In genomic region chr15:32979710-32980109, GRCh38 we compare ENCODE assay signal across 15 cellular contexts.
DNase-seq lines count a peak whose midpoint lies in the region; ATAC-seq and TF ChIP-seq lines count a peak whose summit lies in the region.
"Had no signal": no experiment of that assay in that cellular context is flagged by ENCODE, and none has a peak within 500 bp of the region (broad histone marks: within the 10 kb centered on the region; RNA-seq: fewer than 3 reads in every experiment).

No MANE protein-coding gene starts in this region.

- no peak overlapping the region for H2AFZ ChIP-seq in neural progenitor cell (replicated peaks)
- H2AFZ ChIP-seq: GM23338 had no signal

- H3F3A ChIP-seq in neural progenitor cell (ENCODE audit: low read depth) = peaks cover 11% of the 10 kb centered on the region

- H3K4me3 ChIP-seq in epithelial cell of esophagus (ENCODE audit: low read length) = no peak overlapping the region
- no peak overlapping the region for H3K4me3 ChIP-seq in neural progenitor cell
- H3K4me3 ChIP-seq: GM23338, spleen, thoracic aorta had no signal

- H3K9me3 Mint-ChIP-seq in neural progenitor cell (no peaks in the 10 kb centered on the region), nephron progenitor cell (no peaks in the 10 kb centered on the region)
- H3K9me3 Mint-ChIP-seq: activated CD8-positive, alpha-beta T cell treated with anti-CD3 and anti-CD28 coated beads for 36 hours; activated naive CD4-positive, alpha-beta T cell treated with anti-CD3 and anti-CD28 coated beads for 36 hours; GM23338 had no signal

- no peaks in the 10 kb centered on the region for H3K36me3 ChIP-seq in neural progenitor cell
- H3K36me3 ChIP-seq: spleen, thoracic aorta had no signal

- peak overlapping the region; percentile 3 for H3K4me2 ChIP-seq in neural progenitor cell
- H3K4me2 ChIP-seq: GM23338 had no signal

- DNase-seq in EH (ENCODE audit: low read depth) (peak; percentile 98), NCI-H526 treated with DMSO at 0.1 percent for 48 hours (lab: John Stamatoyannopoulos, UW) (peak; percentile 96), epithelial cell of esophagus (ENCODE audit: low read depth) (peak; percentile 89), neural progenitor cell (ENCODE audit: low spot score) (peak; percentile 16), DMS153 (lab: John Stamatoyannopoulos, UW) (no peak), 8988T (no peak), nephron progenitor cell (no peak)
- DNase-seq: activated CD8-positive, alpha-beta T cell treated with anti-CD3 and anti-CD28 coated beads for 36 hours; activated naive CD4-positive, alpha-beta T cell treated with anti-CD3 and anti-CD28 coated beads for 36 hours; Calu3; spleen had no signal

- H3K9me3 ChIP-seq in neural progenitor cell (ENCODE audit: low read depth) = no peaks in the 10 kb centered on the region
- H3K9me3 ChIP-seq: spleen, thoracic aorta had no signal

- H3K4me3 Mint-ChIP-seq in neural progenitor cell (no peak overlapping the region), nephron progenitor cell (no peak overlapping the region)
- H3K4me3 Mint-ChIP-seq: activated CD8-positive, alpha-beta T cell treated with anti-CD3 and anti-CD28 coated beads for 36 hours; activated naive CD4-positive, alpha-beta T cell treated with anti-CD3 and anti-CD28 coated beads for 36 hours; GM23338 had no signal

- H3K27ac Mint-ChIP-seq in neural progenitor cell = no peak overlapping the region
- H3K27ac Mint-ChIP-seq in nephron progenitor cell = no peak overlapping the region
- H3K27ac Mint-ChIP-seq: activated CD8-positive, alpha-beta T cell treated with anti-CD3 and anti-CD28 coated beads for 36 hours; activated naive CD4-positive, alpha-beta T cell treated with anti-CD3 and anti-CD28 coated beads for 36 hours; GM23338 had no signal

- no peaks in the 10 kb centered on the region for H3K27me3 Mint-ChIP-seq in neural progenitor cell (ENCODE audit: insufficient read depth, low read depth)
- H3K27me3 Mint-ChIP-seq in nephron progenitor cell (ENCODE audit: low read depth, poor library complexity) = peaks cover 3% of the 10 kb centered on the region

- no peaks in the 10 kb centered on the region for H4K20me1 ChIP-seq in neural progenitor cell (ENCODE audit: low read depth)

- TF ChIP-seq CTCF in epithelial cell of esophagus (IDR thresholded peaks at IDR 0.05; ENCODE audit: insufficient read depth, low read depth, low read length, missing control alignments) = no peak
- TF ChIP-seq CTCF in neural progenitor cell (IDR thresholded peaks at IDR 0.05) = no peak
- no peak for TF ChIP-seq CTCF in nephron progenitor cell (IDR thresholded peaks at IDR 0.05)

- no peaks in the 10 kb centered on the region for H3K27me3 ChIP-seq in neural progenitor cell

- no peaks in the 10 kb centered on the region for H3K79me2 ChIP-seq in neural progenitor cell (ENCODE audit: low read depth)

- H3K36me3 Mint-ChIP-seq in neural progenitor cell (no peaks in the 10 kb centered on the region), nephron progenitor cell (ENCODE audit: low read depth) (peaks cover 8% of the 10 kb centered on the region)

- no peak overlapping the region for H3K27ac ChIP-seq in neural progenitor cell
- H3K27ac ChIP-seq: spleen, thoracic aorta had no signal

- peaks cover 13% of the 10 kb centered on the region for H3K4me1 ChIP-seq in neural progenitor cell
- H3K4me1 ChIP-seq: spleen had no signal

- H3K4me1 Mint-ChIP-seq in neural progenitor cell = peaks cover 6% of the 10 kb centered on the region
- H3K4me1 Mint-ChIP-seq in nephron progenitor cell = peaks cover 28% of the 10 kb centered on the region
- H3K4me1 Mint-ChIP-seq: GM23338 had no signal

- ATAC-seq in HG03457 (IDR thresholded peaks at IDR 0.05; ENCODE audit: unreplicated experiment) = no peak
- ATAC-seq: activated CD8-positive, alpha-beta T cell treated with anti-CD3 and anti-CD28 coated beads for 36 hours; GM23338; left lobe of liver had no signal

- H3K9ac ChIP-seq in neural progenitor cell = no peak overlapping the region

Comparison
In these comparisons a context has a peak if more than half of its experiments do, and no peak if none do; other contexts are left out.
1. DNase-seq: peak in EH (single experiment), NCI-H526 treated with DMSO at 0.1 percent for 48 hours (single experiment), epithelial cell of esophagus (single experiment) and neural progenitor cell (single experiment); none in DMS153 (single experiment), 8988T (single experiment) and nephron progenitor cell (single experiment).